11 cellular contexts compared by ENCODE assay signal in genomic region chr10:103676058-103676785, GRCh38.
DNase-seq lines count a peak whose midpoint lies in the region; FAIRE-seq and TF ChIP-seq lines count a peak whose summit lies in the region.
"Had no signal": no experiment of that assay in that cellular context is flagged by ENCODE, and none has a peak within 500 bp of the region (broad histone marks: within the 10 kb centered on the region; RNA-seq: fewer than 3 reads in every experiment).

No MANE protein-coding gene starts in this region.

- WGBS in hepatocyte (ENCODE audit: low lambda C conversion rate, missing lambda C conversion rate): 67% methylated on average over 7 of the region's 7 CpGs

- no peak overlapping the region for H3K4me3 Mint-ChIP-seq in astrocyte (ENCODE audit: unreplicated experiment)
- H3K4me3 Mint-ChIP-seq: activated naive CD4-positive, alpha-beta T cell treated with anti-CD3 and anti-CD28 coated beads, Interleukin-2, amount 50 U/mL, for 24 hours had no signal

- H3K9me3 ChIP-seq in astrocyte (ENCODE audit: insufficient read depth, low read depth, low read length) (no peaks in the 10 kb centered on the region), hepatocyte (ENCODE audit: low read depth) (no peaks in the 10 kb centered on the region)

- H3K4me2 ChIP-seq in astrocyte (ENCODE audit: low read length) (peak overlapping the region; percentile 71), hepatocyte (peak overlapping the region; percentile 68)

- H3K4me1 Mint-ChIP-seq in astrocyte (ENCODE audit: low read depth, unreplicated experiment): peaks cover 32% of the 10 kb centered on the region

- H3K9me3 Mint-ChIP-seq in astrocyte (ENCODE audit: unreplicated experiment): no peaks in the 10 kb centered on the region
- H3K9me3 Mint-ChIP-seq: activated naive CD4-positive, alpha-beta T cell treated with anti-CD3 and anti-CD28 coated beads, Interleukin-2, amount 50 U/mL, for 24 hours had no signal

- no peaks in the 10 kb centered on the region for H3K79me2 ChIP-seq in astrocyte (ENCODE audit: insufficient read depth, low read length)
- peaks cover 10% of the 10 kb centered on the region for H3K79me2 ChIP-seq in hepatocyte

- H3K9me2 ChIP-seq in hepatocyte (replicated peaks; ENCODE audit: insufficient read depth): no peaks in the 10 kb centered on the region

- H3K36me3 ChIP-seq in astrocyte (ENCODE audit: insufficient read depth, low read length): no peaks in the 10 kb centered on the region
- no peaks in the 10 kb centered on the region for H3K36me3 ChIP-seq in hepatocyte (replicated peaks; ENCODE audit: insufficient read depth, low read depth)

- peak overlapping the region; percentile 91 for H3K27ac ChIP-seq in astrocyte (ENCODE audit: low read depth, low read length)
- H3K27ac ChIP-seq in hepatocyte: peak overlapping the region; percentile 97
- H3K27ac ChIP-seq in skin epidermis: peak overlapping the region in 20 of 21 experiments; percentile 44 to 95 (median 81)

- TF ChIP-seq CTCF in astrocyte (IDR thresholded peaks at IDR 0.05; ENCODE audit: insufficient read depth, low read depth, low read length): no peak
- no peak for TF ChIP-seq CTCF in hepatocyte (IDR thresholded peaks at IDR 0.05; ENCODE audit: poor library complexity)

- H3K4me1 ChIP-seq in astrocyte (ENCODE audit: insufficient read depth, low read length): peaks cover 25% of the 10 kb centered on the region
- peaks cover 21% of the 10 kb centered on the region for H3K4me1 ChIP-seq in hepatocyte (ENCODE audit: insufficient read depth)

- DNase-seq in EH (ENCODE audit: low read depth) (peak; percentile 75), astrocyte (ENCODE audit: low read depth) (peak; percentile 52), hepatocyte (ENCODE audit: low spot score) (peak; percentile 59), pons (ENCODE audit: low spot score) (no peak), LoVo (ENCODE audit: low spot score) (no peak), cerebellum (ENCODE audit: low spot score) (no peak), NCI-H187 treated with DMSO at 0.1 percent for 48 hours (lab: John Stamatoyannopoulos, UW) (no peak)
- DNase-seq: GF-D8, NCI-H2029 treated with DMSO at 0.1 percent for 48 hours had no signal

- no peak overlapping the region for H2AFZ ChIP-seq in astrocyte (ENCODE audit: low read depth, low read length)
- no peak overlapping the region for H2AFZ ChIP-seq in hepatocyte

- no peaks in the 10 kb centered on the region for H3K27me3 Mint-ChIP-seq in astrocyte (ENCODE audit: low read depth, unreplicated experiment)
- H3K27me3 Mint-ChIP-seq: activated naive CD4-positive, alpha-beta T cell treated with anti-CD3 and anti-CD28 coated beads, Interleukin-2, amount 50 U/mL, for 24 hours had no signal

- peaks cover 6% of the 10 kb centered on the region for H3K36me3 Mint-ChIP-seq in astrocyte (ENCODE audit: low read depth, unreplicated experiment)
- H3K36me3 Mint-ChIP-seq: activated naive CD4-positive, alpha-beta T cell treated with anti-CD3 and anti-CD28 coated beads, Interleukin-2, amount 50 U/mL, for 24 hours had no signal

- H3K9ac ChIP-seq in astrocyte (ENCODE audit: low read length): peak overlapping the region; percentile 81

- H3K27me3 ChIP-seq in astrocyte (ENCODE audit: insufficient read depth, low read length): no peaks in the 10 kb centered on the region
- no peaks in the 10 kb centered on the region for H3K27me3 ChIP-seq in hepatocyte

- H3K4me3 ChIP-seq in astrocyte (ENCODE audit: insufficient read depth, low read depth, low read length) (no peak overlapping the region), hepatocyte (no peak overlapping the region), skin epidermis (peak overlapping the region in 1 of 7 experiments; percentile 33)

- FAIRE-seq in astrocyte (lab: Jason Lieb, UNC): no peak

- H4K20me1 ChIP-seq in astrocyte (ENCODE audit: insufficient read depth, low read length): no peaks in the 10 kb centered on the region
- H4K20me1 ChIP-seq in hepatocyte (ENCODE audit: insufficient read depth, poor library complexity, severe bottlenecking): no peaks in the 10 kb centered on the region

- peak overlapping the region; percentile 97 for H3K27ac Mint-ChIP-seq in astrocyte (ENCODE audit: unreplicated experiment)
- H3K27ac Mint-ChIP-seq: activated naive CD4-positive, alpha-beta T cell treated with anti-CD3 and anti-CD28 coated beads, Interleukin-2, amount 50 U/mL, for 24 hours had no signal

Comparison
In these comparisons a context has a peak if more than half of its experiments do, and no peak if none do; other contexts are left out.
1. DNase-seq: peak in EH (single experiment), astrocyte (single experiment) and hepatocyte (single experiment); none in pons (single experiment), LoVo (single experiment), cerebellum (single experiment) and NCI-H187 treated with DMSO at 0.1 percent for 48 hours (single experiment).
2. Peak in every context shown above with its lines, with median percentiles within 50 percentile points of each other: H3K27ac ChIP-seq.